21 cellular contexts compared by ENCODE assay signal in the genomic region with DNA sequence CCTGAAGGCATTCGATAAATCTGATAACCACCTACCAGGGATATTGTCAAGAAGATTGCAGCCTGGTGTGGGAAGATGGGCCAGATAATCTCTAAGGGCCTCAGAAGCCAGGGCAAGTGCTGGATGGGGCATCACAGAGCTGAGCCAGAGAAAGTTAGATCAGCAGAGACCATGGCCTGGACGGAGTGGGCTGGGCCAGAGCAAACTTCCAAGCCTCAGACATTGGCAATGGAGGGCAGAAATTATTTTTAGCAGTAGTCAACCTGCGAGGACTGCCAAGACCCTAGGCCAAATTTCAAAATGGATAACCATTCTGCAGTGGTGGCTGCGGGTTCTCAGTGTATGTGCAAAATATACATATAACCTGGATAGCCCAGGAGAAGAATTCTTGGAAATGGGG.
"Had no signal": no experiment of that assay in that cellular context is flagged by ENCODE, and none has a peak within 500 bp of the region (broad histone marks: within the 10 kb centered on the region; RNA-seq: fewer than 3 reads in every experiment).

No MANE protein-coding gene starts in this region.

- H3K4me1 ChIP-seq: Peyer's patch had no signal

- H3K9ac ChIP-seq: KMS-11 had no signal

- H3K27me3 ChIP-seq: MG63, Peyer's patch had no signal

- H3K4me2 ChIP-seq: KMS-11 had no signal

- DNase-seq: activated B cell treated with CpG ODN at 0.5 μM for 24 hours; activated CD4-positive, alpha-beta T cell treated with anti-CD3 and anti-CD28 coated beads for 1 hour; activated CD4-positive, alpha-beta T cell treated with anti-CD3 and anti-CD28 coated beads, Interleukin-2, amount 10 ng/mL, durations not matched to agents 24 days and 14 days; activated CD4-positive, alpha-beta T cell treated with anti-CD3 and anti-CD28 coated beads, Interleukin-2, amount 50 U/mL, for 48 hours; activated CD8-positive, alpha-beta memory T cell treated with anti-CD3 and anti-CD28 coated beads, Interleukin-2, amount 10 ng/mL, durations not matched to agents 7 days and 5 days; activated effector memory CD4-positive, alpha-beta T cell treated with Interleukin-2 at 50 U/mL for 16 hours; activated naive CD4-positive, alpha-beta T cell; activated T-cell treated with anti-CD3 and anti-CD28 coated beads, Interleukin-2, amount 50 U/mL, for 24 hours; aorta; MG63; NCI-H1105; NCI-H1436; NCI-H1694 treated with DMSO at 0.1 percent for 48 hours; NCI-H2029 treated with DMSO at 0.1 percent for 48 hours; NCI-H345; NCI-H510A; NCI-H69; Peyer's patch; SHP77 treated with DMSO at 0.1 percent for 48 hours had no signal

- H3K27ac ChIP-seq: KMS-11, Peyer's patch, RWPE1 had no signal

- H3K9me3 ChIP-seq: MG63, Peyer's patch had no signal

- ATAC-seq: activated CD8-positive, alpha-beta memory T cell treated with anti-CD3 and anti-CD28 coated beads, Interleukin-2, amount 10 ng/mL, durations not matched to agents 7 days and 5 days had no signal

- H3K4me3 ChIP-seq: MG63, Peyer's patch had no signal
